ENCODE assay signal across 19 cellular contexts in the genomic region with DNA sequence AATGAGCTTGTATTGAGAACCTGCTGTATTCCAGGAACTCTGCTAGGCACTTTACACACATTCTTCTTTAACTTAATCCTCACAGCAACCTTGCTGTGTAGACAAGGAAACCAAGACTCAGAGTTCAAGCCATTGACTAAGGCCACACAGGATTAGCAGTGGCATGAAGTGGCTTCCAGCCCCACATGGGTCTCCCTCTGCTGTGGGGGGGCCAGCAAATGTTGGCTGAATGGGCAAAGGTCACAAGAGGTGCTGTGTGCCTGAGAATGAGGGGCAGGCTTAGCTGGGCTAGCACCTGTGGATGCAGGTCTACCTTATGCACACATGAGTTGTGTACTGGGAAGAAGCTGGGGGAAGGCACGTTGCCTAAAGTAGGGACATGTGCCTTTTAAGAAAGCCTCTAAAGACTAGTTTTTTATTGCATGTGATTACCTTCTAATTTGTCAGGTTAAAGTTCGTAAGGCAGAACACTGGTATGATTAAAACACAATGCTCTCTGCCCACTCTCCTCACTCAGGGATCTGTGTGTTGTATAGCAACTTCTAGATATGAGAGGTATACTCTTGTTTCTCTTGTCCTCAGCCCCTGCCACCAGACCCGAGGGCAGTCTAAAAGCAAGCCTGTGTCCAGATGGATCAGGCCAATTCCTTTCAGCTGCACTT. TPM values are rescaled to one million over a fixed set of nuclear protein-coding genes. Genes with fewer than 3 reads are reported as not detected.
DNase-seq lines count a peak whose midpoint lies in the region; ATAC-seq and TF ChIP-seq lines count a peak whose summit lies in the region.
"Had no signal": no experiment of that assay in that cellular context is flagged by ENCODE, and none has a peak within 500 bp of the region (broad histone marks: within the 10 kb centered on the region; RNA-seq: fewer than 3 reads in every experiment).

No MANE protein-coding gene starts in this region.

- TF ChIP-seq CTCF in Peyer's patch (IDR thresholded peaks at IDR 0.05) (no peak), progenitor cell of endocrine pancreas (IDR thresholded peaks at IDR 0.05; ENCODE audit: unreplicated experiment) (no peak), stomach (IDR thresholded peaks at IDR 0.05) (no peak)

- peak overlapping the region; percentile 71 for H3K27ac Mint-ChIP-seq in activated CD4-positive, alpha-beta T cell treated with anti-CD3 and anti-CD28 coated beads, Interleukin-2, amount 10 ng/mL, durations not matched to agents 24 days and 14 days
- H3K27ac Mint-ChIP-seq in progenitor cell of endocrine pancreas, result peak overlapping the region; percentile 69
- H3K27ac Mint-ChIP-seq: nephron had no signal

- peaks cover 67% of the 10 kb centered on the region for H3K4me1 Mint-ChIP-seq in activated CD4-positive, alpha-beta T cell treated with anti-CD3 and anti-CD28 coated beads, Interleukin-2, amount 10 ng/mL, durations not matched to agents 24 days and 14 days
- peaks cover 18% of the 10 kb centered on the region for H3K4me1 Mint-ChIP-seq in progenitor cell of endocrine pancreas (ENCODE audit: low read depth)

- TF ChIP-seq POLR2A in Peyer's patch (IDR thresholded peaks at IDR 0.05) (no peak), GM18505 (IDR thresholded peaks at IDR 0.05; ENCODE audit: borderline replicate concordance, extremely low read depth, insufficient read depth, insufficient read length) (no peak), stomach (IDR thresholded peaks at IDR 0.05) (no peak)

- H3K9me3 ChIP-seq in Peyer's patch, result no peaks in the 10 kb centered on the region
- H3K9me3 ChIP-seq in effector memory CD4-positive, alpha-beta T cell (ENCODE audit: control insufficient read depth, low read length), result no peaks in the 10 kb centered on the region
- H3K9me3 ChIP-seq in stomach, result no peaks in the 10 kb centered on the region
- H3K9me3 ChIP-seq: esophagus squamous epithelium, left ventricle myocardium inferior, testis had no signal

- peaks cover 17 to 74% (median 19%) of the 10 kb centered on the region in 4 donors for H3K4me1 ChIP-seq in Peyer's patch
- peaks cover 52% of the 10 kb centered on the region for H3K4me1 ChIP-seq in effector memory CD4-positive, alpha-beta T cell (ENCODE audit: control insufficient read depth, insufficient read depth, low read length, poor library complexity, severe bottlenecking)
- peaks cover 28 to 66% (median 54%) of the 10 kb centered on the region in 4 donors for H3K4me1 ChIP-seq in stomach

- 61 to 70% (median 67%) methylated on average over 3 of the region's 3 CpGs for WGBS in stomach, 5 donors

- no peak for TF ChIP-seq EP300 in stomach (IDR thresholded peaks at IDR 0.05)

- H3K36me3 ChIP-seq in Peyer's patch (no peaks in the 10 kb centered on the region), stomach (no peaks in the 10 kb centered on the region)
- no peaks in the 10 kb centered on the region for H3K36me3 ChIP-seq in effector memory CD4-positive, alpha-beta T cell (ENCODE audit: control insufficient read depth, insufficient read depth, low read length)
- H3K36me3 ChIP-seq: esophagus squamous epithelium, left ventricle myocardium inferior had no signal

- ATAC-seq in GM18505 (IDR thresholded peaks at IDR 0.05; ENCODE audit: unreplicated experiment), result no peak
- ATAC-seq: PC-3 had no signal

- peaks cover 2% of the 10 kb centered on the region for H3K36me3 Mint-ChIP-seq in activated CD4-positive, alpha-beta T cell treated with anti-CD3 and anti-CD28 coated beads, Interleukin-2, amount 10 ng/mL, durations not matched to agents 24 days and 14 days (ENCODE audit: low read depth)
- no peaks in the 10 kb centered on the region for H3K36me3 Mint-ChIP-seq in progenitor cell of endocrine pancreas (ENCODE audit: insufficient read depth)

- intact Hi-C loops in activated CD4-positive, alpha-beta T cell treated with anti-CD3 and anti-CD28 coated beads, Interleukin-2, amount 10 ng/mL, durations not matched to agents 24 days and 14 days (cut with micrococcal nuclease), result no loop called here
- intact Hi-C loops in stomach (cut with DNase I; ENCODE audit: low total_unique reads), result no loop called here

- H3K4me3 Mint-ChIP-seq in activated CD4-positive, alpha-beta T cell treated with anti-CD3 and anti-CD28 coated beads, Interleukin-2, amount 10 ng/mL, durations not matched to agents 24 days and 14 days, result peak overlapping the region; percentile 53
- no peak overlapping the region for H3K4me3 Mint-ChIP-seq in progenitor cell of endocrine pancreas (ENCODE audit: low read depth)
- H3K4me3 Mint-ChIP-seq: nephron had no signal

- no peaks in the 10 kb centered on the region for H3K27me3 Mint-ChIP-seq in activated CD4-positive, alpha-beta T cell treated with anti-CD3 and anti-CD28 coated beads, Interleukin-2, amount 10 ng/mL, durations not matched to agents 24 days and 14 days
- H3K27me3 Mint-ChIP-seq in progenitor cell of endocrine pancreas, result no peaks in the 10 kb centered on the region

- DNase-seq in activated CD4-positive, alpha-beta T cell treated with anti-CD3 and anti-CD28 coated beads, Interleukin-2, amount 10 ng/mL, durations not matched to agents 24 days and 14 days, result peak; percentile 62
- DNase-seq in activated CD4-positive, alpha-beta T cell treated with anti-CD3 and anti-CD28 coated beads for 1 hour, result no peak
- DNase-seq in Peyer's patch, result no peak
- DNase-seq in effector memory CD4-positive, alpha-beta T cell, result no peak
- no peak for DNase-seq in progenitor cell of endocrine pancreas (ENCODE audit: low spot score, unreplicated experiment)
- no peak for DNase-seq in NCI-H187 treated with DMSO at 0.1 percent for 48 hours (lab: John Stamatoyannopoulos, UW)
- DNase-seq in stomach, result no peak
- DNase-seq: activated CD4-positive, CD25-positive, alpha-beta regulatory T cell; activated T-cell treated with anti-CD3 and anti-CD28 coated beads, Interleukin-2, amount 50 U/mL, for 4 hours; esophagus squamous epithelium; hippocampal formation; left ventricle myocardium inferior; NCI-H1436 treated with DMSO at 0.1 percent for 48 hours; NCI-H524; PC-3; stimulated activated CD4-positive, alpha-beta T cell treated with anti-CD3 and anti-CD28 coated beads, Interleukin-15, amount 100 ng/mL, for 24 hours; testis had no signal

- peak overlapping the region in 3 of 4 donors; percentile 34 to 87 (median 55) for H3K27ac ChIP-seq in Peyer's patch
- peak overlapping the region; percentile 20 for H3K27ac ChIP-seq in effector memory CD4-positive, alpha-beta T cell (ENCODE audit: insufficient read depth, low read length, poor library complexity, severe bottlenecking)
- H3K27ac ChIP-seq in stomach, result no peak overlapping the region
- H3K27ac ChIP-seq: esophagus squamous epithelium, left ventricle myocardium inferior, testis had no signal

- H3K9me3 Mint-ChIP-seq in activated CD4-positive, alpha-beta T cell treated with anti-CD3 and anti-CD28 coated beads, Interleukin-2, amount 10 ng/mL, durations not matched to agents 24 days and 14 days, result no peaks in the 10 kb centered on the region
- H3K9me3 Mint-ChIP-seq in progenitor cell of endocrine pancreas (ENCODE audit: low read depth), result no peaks in the 10 kb centered on the region
- H3K9me3 Mint-ChIP-seq: activated T-cell treated with anti-CD3 and anti-CD28 coated beads, Interleukin-2, amount 50 U/mL, for 4 hours; nephron had no signal

- H3K4me3 ChIP-seq in Peyer's patch (peak overlapping the region in 1 of 4 donors; percentile 20), stomach (no peak overlapping the region)
- H3K4me3 ChIP-seq in effector memory CD4-positive, alpha-beta T cell (ENCODE audit: insufficient read depth, low read depth, low read length, poor library complexity, severe bottlenecking), result no peak overlapping the region
- H3K4me3 ChIP-seq: esophagus squamous epithelium, left ventricle myocardium inferior, testis had no signal

- H3K27me3 ChIP-seq in Peyer's patch, result no peaks in the 10 kb centered on the region
- no peaks in the 10 kb centered on the region for H3K27me3 ChIP-seq in effector memory CD4-positive, alpha-beta T cell (replicated peaks; ENCODE audit: control insufficient read depth, insufficient read depth, low read length, poor library complexity, severe bottlenecking)
- no peaks in the 10 kb centered on the region for H3K27me3 ChIP-seq in stomach
- H3K27me3 ChIP-seq: esophagus squamous epithelium, testis had no signal

RNA-seq across cellular contexts. Expression of a gene that starts 10.9 kb away (rescaled TPM):
- total RNA-seq in activated CD4-positive, alpha-beta T cell treated with anti-CD3 and anti-CD28 coated beads, Interleukin-2, amount 10 ng/mL, durations not matched to agents 24 days and 14 days, result 23.9 and 26.2 TPM in 2 replicates
- 10 to 100 TPM in 3 of 4 donors, 1 to 10 TPM in 1; 8.3 to 41.0 (median 31.4) TPM for total RNA-seq in Peyer's patch
- 24.1 and 24.3 TPM in 2 replicates for total RNA-seq in progenitor cell of endocrine pancreas
- total RNA-seq in stomach, result 10 to 100 TPM in 4 of 5 donors, 1 to 10 TPM in 1; 5.3 to 35.9 (median 16.7) TPM
- polyA plus RNA-seq in stomach, result 1 to 10 TPM; 7.3 to 8.7 (median 7.5) TPM

RNA-seq across cellular contexts. Expression of a gene that starts 19.2 kb away (rescaled TPM):
- total RNA-seq in activated CD4-positive, alpha-beta T cell treated with anti-CD3 and anti-CD28 coated beads, Interleukin-2, amount 10 ng/mL, durations not matched to agents 24 days and 14 days, result 9.0 and 9.7 TPM in 2 replicates
- total RNA-seq in Peyer's patch, result 1 to 10 TPM in 3 of 4 donors, under 1 TPM in 1; 0.83 to 3.5 (median 2.6) TPM
- 29.1 and 29.3 TPM in 2 replicates for total RNA-seq in progenitor cell of endocrine pancreas
- total RNA-seq in stomach, result 10 to 100 TPM in 2 of 5 donors, 1 to 10 TPM in 3; 2.5 to 14.6 (median 5.4) TPM
- 1 to 10 TPM in 2 of 3 donors, under 1 TPM in 1; 0.92 to 7.4 (median 2.7) TPM for polyA plus RNA-seq in stomach

RNA-seq across cellular contexts. Expression of a gene that starts 46.0 kb away (rescaled TPM):
- total RNA-seq in activated CD4-positive, alpha-beta T cell treated with anti-CD3 and anti-CD28 coated beads, Interleukin-2, amount 10 ng/mL, durations not matched to agents 24 days and 14 days, result 66.6 and 70.7 TPM in 2 replicates
- total RNA-seq in Peyer's patch, result 10 to 100 TPM; 42.9 to 87.6 (median 71.1) TPM
- 82.0 and 93.0 TPM in 2 replicates for total RNA-seq in progenitor cell of endocrine pancreas
- 10 to 100 TPM; 40.9 to 78.1 (median 50.0) TPM for total RNA-seq in stomach
- 10 to 100 TPM; 26.7 to 45.1 (median 34.8) TPM for polyA plus RNA-seq in stomach

Comparison
In these comparisons a context has a peak if more than half of its experiments do, and no peak if none do; other contexts are left out.
1. H3K27ac ChIP-seq: peak in Peyer's patch (3 of 4) and effector memory CD4-positive, alpha-beta T cell (single experiment); none in stomach (0 of 5).